19 cellular contexts compared by ENCODE assay signal in genomic region chr10:5588080-5588453, GRCh38.
"Had no signal": no experiment of that assay in that cellular context is flagged by ENCODE, and none has a peak within 500 bp of the region (broad histone marks: within the 10 kb centered on the region; RNA-seq: fewer than 3 reads in every experiment).

No MANE protein-coding gene starts in this region.

- H3K9me3 Mint-ChIP-seq: memory B cell; mesothelial cell of epicardium; natural killer cell treated with Interleukin-12 subunit alpha and Interleukin-12 subunit beta and Interleukin-15 and Interleukin-18, amount 100 ng/mL, for 72 hours had no signal

- DNase-seq: cortex of kidney; effector memory CD4-positive, alpha-beta T cell; gastrocnemius medialis; left lung; small intestine; stimulated activated CD4-positive, alpha-beta T cell treated with anti-CD3 and anti-CD28 coated beads, Interleukin-2, amount 100 ng/mL, for 48 hours; stimulated activated naive CD8-positive, alpha-beta T cell treated with anti-CD3 and anti-CD28 coated beads, Interleukin-15, Interleukin-2, amounts not matched to agents 100 U/mL and 50 U/mL, for 24 hours had no signal

- H3K36me3 ChIP-seq: esophagus muscularis mucosa, gastrocnemius medialis, heart right ventricle, left lung, lower lobe of right lung, neutrophil, suprapubic skin, tibial artery, upper lobe of right lung, vagina had no signal

- H3K4me3 Mint-ChIP-seq: memory B cell; mesothelial cell of epicardium; natural killer cell treated with Interleukin-12 subunit alpha and Interleukin-12 subunit beta and Interleukin-15 and Interleukin-18, amount 100 ng/mL, for 72 hours had no signal

- H3K27ac ChIP-seq: left lung, lower lobe of right lung, neutrophil, suprapubic skin, tibial artery, upper lobe of right lung, vagina had no signal

- H3K36me3 Mint-ChIP-seq: memory B cell; mesothelial cell of epicardium; natural killer cell treated with Interleukin-12 subunit alpha and Interleukin-12 subunit beta and Interleukin-15 and Interleukin-18, amount 100 ng/mL, for 72 hours had no signal

- FAIRE-seq: endometrium, small intestine had no signal

- ATAC-seq: left lung; lower lobe of right lung; natural killer cell treated with Interleukin-12 subunit alpha and Interleukin-12 subunit beta and Interleukin-15 and Interleukin-18, amount 100 ng/mL, for 72 hours; stimulated activated naive CD8-positive, alpha-beta T cell treated with anti-CD3 and anti-CD28 coated beads, Interleukin-15, Interleukin-2, amounts not matched to agents 100 U/mL and 50 U/mL, for 24 hours; upper lobe of right lung had no signal

- H3K27me3 ChIP-seq: esophagus muscularis mucosa, gastrocnemius medialis, left lung, suprapubic skin, tibial artery, upper lobe of right lung, vagina had no signal

- H3K9me3 ChIP-seq: esophagus muscularis mucosa, gastrocnemius medialis, heart right ventricle, left lung, lower lobe of right lung, neutrophil, suprapubic skin, tibial artery, upper lobe of right lung, vagina had no signal

- H3K4me1 ChIP-seq: upper lobe of right lung had no signal

- H3K4me3 ChIP-seq: esophagus muscularis mucosa, gastrocnemius medialis, heart right ventricle, left lung, lower lobe of right lung, suprapubic skin, tibial artery, upper lobe of right lung, vagina had no signal
